In the genomic region with DNA sequence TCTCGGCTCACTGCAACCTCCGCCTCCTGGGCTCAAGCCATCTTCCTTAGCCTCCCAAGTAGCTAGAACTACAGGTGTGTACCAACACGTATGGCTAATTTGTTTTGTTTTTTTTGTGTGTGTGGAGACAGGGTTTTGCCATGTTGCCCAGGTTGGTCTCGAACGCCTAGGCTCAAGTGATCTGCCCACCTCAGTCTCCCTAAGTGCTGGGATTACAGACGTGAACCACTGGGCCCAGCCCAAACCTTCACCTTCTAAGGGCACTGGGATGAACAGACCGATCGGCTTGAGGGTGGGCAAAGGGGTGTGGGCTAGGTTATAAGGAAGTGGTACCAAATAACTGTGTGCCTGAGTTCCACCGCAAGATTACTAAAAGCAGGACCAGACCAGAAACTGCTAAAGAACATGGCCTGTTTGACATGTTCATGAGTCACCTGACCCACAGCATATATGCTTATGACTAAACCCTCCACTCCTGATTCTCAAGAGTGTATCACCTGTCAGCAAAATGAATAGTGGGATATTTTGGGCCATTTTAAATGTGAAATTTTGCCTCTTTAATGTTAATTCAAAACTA, we compare ENCODE assay signal across 5 cellular contexts.
DNase-seq lines count a peak whose midpoint lies in the region; ATAC-seq and TF ChIP-seq lines count a peak whose summit lies in the region.
"Had no signal": no experiment of that assay in that cellular context is flagged by ENCODE, and none has a peak within 500 bp of the region (broad histone marks: within the 10 kb centered on the region; RNA-seq: fewer than 3 reads in every experiment).

No MANE protein-coding gene starts in this region.

- no peaks in the 10 kb centered on the region for H3K9me3 ChIP-seq in RWPE2 (ENCODE audit: severe bottlenecking)

- no peak for DNase-seq in RWPE2 (ENCODE audit: low spot score)
- DNase-seq in posterior cingulate gyrus, result no peak
- DNase-seq: EL had no signal

- peaks cover 63% of the 10 kb centered on the region for H3K36me3 ChIP-seq in RWPE2 (ENCODE audit: low read depth)

- H3K27ac ChIP-seq in RWPE2 (ENCODE audit: poor library complexity, severe bottlenecking), result no peak overlapping the region

- TF ChIP-seq CTCF in RWPE2 (IDR thresholded peaks at IDR 0.05; ENCODE audit: poor library complexity, severe bottlenecking), result no peak

- H3K4me3 ChIP-seq in RWPE2 (ENCODE audit: severe bottlenecking), result no peak overlapping the region

- ATAC-seq in GM18502 (IDR thresholded peaks at IDR 0.05; ENCODE audit: poor library complexity, unreplicated experiment), result peak; percentile 73
- ATAC-seq in RWPE2 (ENCODE audit: low read depth), result peak; percentile 58; the same call in 1 of the 3 replicates
- ATAC-seq in HG03439 (IDR thresholded peaks at IDR 0.05; ENCODE audit: unreplicated experiment), result no peak

- intact Hi-C loops in posterior cingulate gyrus (cut with DNase I), result no loop called here

- no peaks in the 10 kb centered on the region for H3K4me1 ChIP-seq in RWPE2 (ENCODE audit: insufficient read depth, poor library complexity, severe bottlenecking)

- no peaks in the 10 kb centered on the region for H3K27me3 ChIP-seq in RWPE2 (ENCODE audit: insufficient read depth, poor library complexity, severe bottlenecking)
